In genomic region chr22:42177891-42178336, GRCh38 we compare ENCODE assay signal across 16 cellular contexts. TPM values are rescaled to one million over a fixed set of nuclear protein-coding genes. Genes with fewer than 3 reads are reported as not detected.
A peak's percentile ranks its signal among the peaks of the same experiment; 100 is the strongest.
DNase-seq lines count a peak whose midpoint lies in the region; ATAC-seq, FAIRE-seq and TF ChIP-seq lines count a peak whose summit lies in the region.
"Had no signal": no experiment of that assay in that cellular context is flagged by ENCODE, and none has a peak within 500 bp of the region (broad histone marks: within the 10 kb centered on the region; RNA-seq: fewer than 3 reads in every experiment).

No MANE protein-coding gene starts in this region.

- TF ChIP-seq CTCF in GM12878 (IDR thresholded peaks at IDR 0.05 in 2 of 3, conservative IDR thresholded peaks at IDR 0.05 in 1 of 3; ENCODE audit: control insufficient read depth in 2 of 3, extremely low read depth in 1 of 3, insufficient read depth in 1 of 3, low read depth in 3 of 3, low read length in 3 of 3) = no peak

- H4K20me1 ChIP-seq in GM12878 (ENCODE audit: control insufficient read depth, insufficient read depth) = no peaks in the 10 kb centered on the region

- no peak for TF ChIP-seq POLR2A in GM12878 (IDR thresholded peaks at IDR 0.05; ENCODE audit: low read depth, low read length)

- DNase-seq in ACHN (peak; percentile 64), DMS53 (lab: John Stamatoyannopoulos, UW) (peak; percentile 78), GM12878 (ENCODE audit: low read depth, low spot score) (no peak), mucosa of gallbladder (ENCODE audit: low spot score) (peak; percentile 61), NCI-H2029 (lab: John Stamatoyannopoulos, UW) (no peak)
- DNase-seq in stimulated activated CD4-positive, alpha-beta T cell treated with anti-CD3 and anti-CD28 coated beads, Interleukin-2, amount 100 ng/mL, for 48 hours = no peak
- DNase-seq: activated effector memory CD4-positive, alpha-beta T cell treated with anti-CD3 and anti-CD28 coated beads, Interleukin-2, amount 50 U/mL, for 16 hours; IMR-90; lower lobe of right lung; right cardiac atrium; stimulated activated CD4-positive, alpha-beta T cell treated with anti-CD3 and anti-CD28 coated beads, Interleukin-2, amount 100 ng/mL, for 24 hours; stimulated activated CD8-positive, alpha-beta memory T cell treated with anti-CD3 and anti-CD28 coated beads, Interleukin-4, amount 100 ng/mL, for 48 hours; upper lobe of left lung had no signal

- no peak for TF ChIP-seq EP300 in GM12878 (IDR thresholded peaks at IDR 0.05; ENCODE audit: borderline replicate concordance in 1 of 2, control insufficient read depth in 1 of 2, low read depth in 2 of 2, low read length in 2 of 2)

- H3K4me1 ChIP-seq in GM12878 (ENCODE audit: control insufficient read depth, insufficient read depth, low read length) = peaks cover 14% of the 10 kb centered on the region

- H3K4me2 ChIP-seq in GM12878 (ENCODE audit: control insufficient read depth, insufficient read depth) = peak overlapping the region; percentile 18; the same call in 1 of the 2 replicates

- H3K79me2 ChIP-seq in GM12878 (ENCODE audit: control insufficient read depth, insufficient read depth, low read length) = peaks cover 27% of the 10 kb centered on the region

- no peak overlapping the region for H2AFZ ChIP-seq in GM12878 (ENCODE audit: control insufficient read depth, low read depth, low read length)

- intact Hi-C loops in GM12878 (cut with micrococcal nuclease; ENCODE audit: unreplicated experiment) = no loop called here

- H3K36me3 ChIP-seq in GM12878 (ENCODE audit: control insufficient read depth in 2 of 2, insufficient read depth in 2 of 2, low read length in 1 of 2) = peaks cover 4 to 5% of the 10 kb centered on the region in 2 experiments; a peak in 3 of 4 replicates

- SMC1A ChIA-PET in GM12878 (lab: Charles Lee; ENCODE audit: uncharacterized antibody, unreplicated experiment) = interaction anchor here (1.0 to 13.3 kb wide), 10 partner anchors 11 to 281 kb away, joined by 4 to 153 read pairs (median 6); no protein-coding TSS in a partner anchor

- no peak overlapping the region for H3K9ac ChIP-seq in GM12878 (ENCODE audit: control insufficient read depth, insufficient read depth, low read length)

- ATAC-seq in GM12878 (peak; percentile 45), HG03175 (IDR thresholded peaks at IDR 0.05; ENCODE audit: unreplicated experiment) (no peak), GM18858 (IDR thresholded peaks at IDR 0.05; ENCODE audit: unreplicated experiment) (no peak)
- ATAC-seq: right cardiac atrium had no signal

- TSS peak; percentile 67 for BruUV-seq in GM12878 (replicated peaks; lab: Mats Ljungman, UMichigan)

- in situ Hi-C loops in ACHN (cut with HindIII; ENCODE audit: low pct_ligation_motif_present, low pct_unique_long_range_greater_than_20kb, low sequenced_read_pairs) (no loop called here), GM12878 (cut with MboI) (no loop called here)

- H3K9me3 ChIP-seq in GM12878 (replicated peaks; ENCODE audit: control insufficient read depth, insufficient read depth, low read length) = no peaks in the 10 kb centered on the region
- H3K9me3 ChIP-seq: lower lobe of right lung, upper lobe of left lung had no signal

- no peak for TF ChIP-seq RAD21 in GM12878 (IDR thresholded peaks at IDR 0.05; ENCODE audit: insufficient read depth, low read depth, low read length)

- no peak for FAIRE-seq in GM12878 (lab: Jason Lieb, UNC)

- POLR2A ChIA-PET in GM12878 (lab: Charles Lee) = interaction anchor here (0.6 to 3.3 kb wide), 9 partner anchors 11 to 266 kb away, joined by 3 to 18 read pairs (median 4); no protein-coding TSS in a partner anchor

- WGBS in GM12878 (ENCODE audit: insufficient coverage, insufficient replicate concordance, low lambda C conversion rate, missing lambda C conversion rate) = 90% methylated on average over 5 of the region's 5 CpGs

- no peaks in the 10 kb centered on the region for H3K27me3 ChIP-seq in GM12878 (replicated peaks in 1 of 2; ENCODE audit: control insufficient read depth in 2 of 2, insufficient read depth in 2 of 2, low read length in 1 of 2)
- H3K27me3 ChIP-seq: upper lobe of left lung had no signal

- H3K4me3 ChIP-seq in GM12878 = no peak overlapping the region
- H3K4me3 ChIP-seq: lower lobe of right lung, upper lobe of left lung had no signal

- RAD21 ChIA-PET in GM12878 (lab: Charles Lee; ENCODE audit: unreplicated experiment) = interaction anchor here (0.8 to 6.3 kb wide), 10 partner anchors 8 to 280 kb away, joined by 3 to 53 read pairs (median 4); partner anchors contain the start of gene NDUFA6

- peak overlapping the region; percentile 57 for H3K27ac ChIP-seq in GM12878 (ENCODE audit: control insufficient read depth, insufficient read depth)
- H3K27ac ChIP-seq: lower lobe of right lung, upper lobe of left lung had no signal

- CTCF ChIA-PET in GM12878 (lab: Yijun Ruan, JAX) = interaction anchor here (1.0 to 1.9 kb wide), 8 partner anchors 9 to 266 kb away, joined by 3 to 11 read pairs (median 4); no protein-coding TSS in a partner anchor

TF ChIP-seq in GM12878, 131 proteins besides CTCF, POLR2A, EP300 and RAD21:
- TF ChIP-seq IKZF2 (IDR thresholded peaks at IDR 0.05) (peak in 1 of 2 experiments; percentile 6; a peak in 1 of 4 replicates), IRF4 (IDR thresholded peaks at IDR 0.05; ENCODE audit: low read depth, low read length) (no peak), RCOR1 (conservative IDR thresholded peaks at IDR 0.05; ENCODE audit: low read depth, low read length) (no peak), ZZZ3 (IDR thresholded peaks at IDR 0.05; ENCODE audit: control insufficient read depth, insufficient read length, low read depth) (no peak), DPF2 (IDR thresholded peaks at IDR 0.05) (0 out of 2 replicates have a peak, but pooled peaks have one; percentile 40)
TF ChIP-seq in GM12878: peak in this region for 2.

RNA-seq across cellular contexts. Expression of gene CYP2D6, which starts 47.3 kb away (rescaled TPM):
- 4.8 and 5.2 TPM in 2 replicates for total RNA-seq in GM12878 (2013; cell fraction: nucleolus; rRNA removed)
- 0.16 and 0.34 TPM in 2 replicates for total RNA-seq in GM12878 (2014; rRNA removed)
- 0.22 and 0.23 TPM in 2 replicates for total RNA-seq in GM12878 (2014; rRNA removed; fragmentation: Illumina TruSeq; extraction: Trizol)
- 0.43 and 1.0 TPM in 2 replicates for total RNA-seq in GM12878 (2021)
- polyA plus RNA-seq in GM12878 (2011; ENCODE audit: low read depth) = 0.64 TPM
- 0.50 and 1.4 TPM in 2 replicates for polyA plus RNA-seq in GM12878 (2011; rRNA removed)
- polyA plus RNA-seq in GM12878 (2011; cell fraction: cytosol; rRNA removed) = 0.48 and 2.0 TPM in 2 replicates
- polyA plus RNA-seq in GM12878 (2011; cell fraction: nucleus; rRNA removed) = 48.7 and 55.9 TPM in 2 replicates
- 1.1 and 1.6 TPM in 2 replicates for polyA plus RNA-seq in GM12878 (2012)
- polyA plus RNA-seq in GM12878 (2014; fragmentation: Illumina TruSeq; extraction: Trizol) = 0.37 and 0.54 TPM in 2 replicates
- under 1 TPM; 0.08 to 0.15 TPM for polyA plus RNA-seq in GM12878 (2014; fragmentation: Nextera tagmentation; extraction: Ambion mirVana)
- polyA plus RNA-seq in GM12878 (2014; rRNA removed) = 0.96 and 1.3 TPM in 2 replicates
- polyA plus RNA-seq in GM12878 (2016; fragmentation: Nextera tagmentation; extraction: Ambion mirVana) = under 1 TPM; 0.40 to 0.42 TPM
- 0.80 and 1.1 TPM in 2 replicates for polyA minus RNA-seq in GM12878 (2011; rRNA and poly(A)+ RNA removed)
- polyA minus RNA-seq in GM12878 (2011; cell fraction: cytosol; rRNA and poly(A)+ RNA removed) = not detected in 2 replicates
- 2.1 and 2.9 TPM in 2 replicates for polyA minus RNA-seq in GM12878 (2011; cell fraction: nucleus; rRNA and poly(A)+ RNA removed)
- total RNA-seq in mucosa of gallbladder = 2.7 TPM
- total RNA-seq: H4 had no signal

Comparison
In these comparisons a context has a peak if more than half of its experiments do, and no peak if none do; other contexts are left out.
1. DNase-seq: peak in ACHN (single experiment), DMS53 (single experiment) and mucosa of gallbladder (single experiment); none in GM12878 (single experiment), stimulated activated CD4-positive, alpha-beta T cell treated with anti-CD3 and anti-CD28 coated beads, Interleukin-2, amount 100 ng/mL, for 48 hours (0 of 2) and NCI-H2029 (single experiment).